Comparison of ENCODE assay signal across 1 cellular context in genomic region chr6:15914553-15914952, GRCh38.
TF ChIP-seq lines count a peak whose summit lies in the region.

No MANE protein-coding gene starts in this region.

TF ChIP-seq in SK-N-SH treated with all-trans-retinoic acid at 6 μM for 48 hours, 23 proteins besides CTCF, POLR2A, EP300 and RAD21 (continued from another document):
- TF ChIP-seq PATZ1 (CRISPR knock-in tag; IDR thresholded peaks at IDR 0.05; ENCODE audit: borderline replicate concordance) (no peak), BACH2 (CRISPR knock-in tag; IDR thresholded peaks at IDR 0.05; ENCODE audit: borderline replicate concordance) (no peak), SNAI2 (CRISPR knock-in tag; IDR thresholded peaks at IDR 0.05) (no peak), PPARA (CRISPR knock-in tag; IDR thresholded peaks at IDR 0.05; ENCODE audit: borderline replicate concordance) (no peak), ZNF8 (CRISPR knock-in tag; IDR thresholded peaks at IDR 0.05) (no peak), RARB (CRISPR knock-in tag; IDR thresholded peaks at IDR 0.05) (no peak)
